Comparison of ENCODE assay signal across 28 cellular contexts in genomic region chr21:41008351-41008750, GRCh38.
"Had no signal": no experiment of that assay in that cellular context is flagged by ENCODE, and none has a peak within 500 bp of the region (broad histone marks: within the 10 kb centered on the region; RNA-seq: fewer than 3 reads in every experiment).

No MANE protein-coding gene starts in this region.

- H3K36me3 ChIP-seq: colonic mucosa, esophagus muscularis mucosa, esophagus squamous epithelium, gastrocnemius medialis, gastroesophageal sphincter, heart left ventricle, heart right ventricle had no signal

- H3K27ac ChIP-seq: colonic mucosa, coronary artery, dorsolateral prefrontal cortex, epithelial cell of prostate, esophagus muscularis mucosa, esophagus squamous epithelium, foreskin keratinocyte, gastrocnemius medialis, gastroesophageal sphincter, heart left ventricle, heart right ventricle had no signal

- H3K27me3 ChIP-seq: colonic mucosa, esophagus squamous epithelium had no signal

- H3K27me3 Mint-ChIP-seq: dendritic cell treated with granulocyte-macrophage colony-stimulating factor and Interleukin-4, amounts not matched to agents 40 ng/mL and 50 ng/mL, for 4 days had no signal

- H3K4me3 Mint-ChIP-seq: dendritic cell treated with granulocyte-macrophage colony-stimulating factor and Interleukin-4, amounts not matched to agents 40 ng/mL and 50 ng/mL, for 4 days; effector memory CD8-positive, alpha-beta T cell; endodermal cell had no signal

- H3K9me3 Mint-ChIP-seq: effector memory CD8-positive, alpha-beta T cell had no signal

- FAIRE-seq: colon, endometrium, endothelial cell of umbilical vein, frontal cortex had no signal

- H3K9me3 ChIP-seq: colonic mucosa, esophagus squamous epithelium, gastrocnemius medialis, gastroesophageal sphincter, heart left ventricle, heart right ventricle had no signal

- H3K27ac Mint-ChIP-seq: dendritic cell treated with granulocyte-macrophage colony-stimulating factor and Interleukin-4, amounts not matched to agents 40 ng/mL and 50 ng/mL, for 4 days; effector memory CD8-positive, alpha-beta T cell; endodermal cell had no signal

- ATAC-seq: effector memory CD8-positive, alpha-beta T cell; esophagus mucosa; foreskin keratinocyte; gastrocnemius medialis; gastroesophageal sphincter; heart left ventricle had no signal

- H3K4me3 ChIP-seq: colonic mucosa, coronary artery, dorsolateral prefrontal cortex, esophagus muscularis mucosa, esophagus squamous epithelium, gastrocnemius medialis, gastroesophageal sphincter, heart left ventricle, heart right ventricle had no signal

- DNase-seq: colonic mucosa; cortex of kidney; dermis blood vessel endothelial cell; dorsolateral prefrontal cortex; effector CD4-positive, alpha-beta T cell; effector CD8-positive, alpha-beta T cell; effector memory CD4-positive, alpha-beta T cell; effector memory CD8-positive, alpha-beta T cell; endodermal cell; erythroblast; esophagus squamous epithelium; foreskin fibroblast; foreskin keratinocyte; foreskin melanocyte; gastrocnemius medialis; glutamatergic neuron; heart left ventricle; heart right ventricle had no signal

- H3K4me1 Mint-ChIP-seq: endodermal cell had no signal

- H3K4me1 ChIP-seq: colonic mucosa, esophagus muscularis mucosa, esophagus squamous epithelium, gastrocnemius medialis, gastroesophageal sphincter, heart left ventricle had no signal
